22 cellular contexts compared by ENCODE assay signal in genomic region chr9:135447126-135447525, GRCh38.
"Had no signal": no experiment of that assay in that cellular context is flagged by ENCODE, and none has a peak within 500 bp of the region (broad histone marks: within the 10 kb centered on the region; RNA-seq: fewer than 3 reads in every experiment).

No MANE protein-coding gene starts in this region.

- ATAC-seq: HepG2, Panc1, PC-3 had no signal

- H3K27ac ChIP-seq: SJSA1, SK-N-MC had no signal

- DNase-seq: IMR-90, Karpas-422, KG1, MG63, NCI-H1092, NCI-H1105 treated with DMSO at 0.1 percent for 48 hours, NCI-H1436, NCI-H187, NCI-H2029, NCI-H2081 treated with DMSO at 0.1 percent for 48 hours, NCI-H226, NCI-H446, NCI-H510A, NCI-H526, NCI-H774, PC-3, Right ventricle myocardium superior, SIG-M5 had no signal

- H3K4me3 ChIP-seq: MG63, SJSA1, SK-N-MC had no signal

- H3K4me1 ChIP-seq: SJSA1 had no signal

- H3K36me3 ChIP-seq: MG63, SJSA1 had no signal

- H3K27me3 ChIP-seq: MG63, SJSA1 had no signal

- H3K9me3 ChIP-seq: MG63, SJSA1 had no signal
